ENCODE assay signal across 1 cellular context in the genomic region with DNA sequence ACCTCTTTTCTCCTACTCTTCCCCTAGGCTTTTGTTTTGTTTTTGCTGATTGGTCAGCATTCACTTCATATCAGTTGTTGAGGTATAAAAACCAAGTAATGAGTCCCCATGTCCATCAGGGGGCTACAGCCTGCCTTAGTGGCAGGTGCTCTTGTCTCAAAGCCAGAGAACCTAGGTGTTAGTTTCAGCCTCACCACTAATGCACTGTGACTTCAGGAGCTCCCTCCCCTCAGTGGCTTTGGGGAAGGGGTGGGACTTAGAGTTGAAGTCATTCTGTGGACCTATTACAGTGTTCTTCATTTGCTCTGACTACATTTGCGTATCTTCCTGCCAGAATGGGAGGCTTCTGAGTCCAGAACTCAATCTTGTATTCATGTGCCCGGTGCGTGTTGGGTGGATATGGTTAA.
TF ChIP-seq lines count a peak whose summit lies in the region.

No MANE protein-coding gene starts in this region.

TF ChIP-seq in SK-N-SH treated with all-trans-retinoic acid at 6 μM for 48 hours, 23 proteins besides CTCF, POLR2A, EP300 and RAD21 (continued from another document):
- TF ChIP-seq, protein P1, sequence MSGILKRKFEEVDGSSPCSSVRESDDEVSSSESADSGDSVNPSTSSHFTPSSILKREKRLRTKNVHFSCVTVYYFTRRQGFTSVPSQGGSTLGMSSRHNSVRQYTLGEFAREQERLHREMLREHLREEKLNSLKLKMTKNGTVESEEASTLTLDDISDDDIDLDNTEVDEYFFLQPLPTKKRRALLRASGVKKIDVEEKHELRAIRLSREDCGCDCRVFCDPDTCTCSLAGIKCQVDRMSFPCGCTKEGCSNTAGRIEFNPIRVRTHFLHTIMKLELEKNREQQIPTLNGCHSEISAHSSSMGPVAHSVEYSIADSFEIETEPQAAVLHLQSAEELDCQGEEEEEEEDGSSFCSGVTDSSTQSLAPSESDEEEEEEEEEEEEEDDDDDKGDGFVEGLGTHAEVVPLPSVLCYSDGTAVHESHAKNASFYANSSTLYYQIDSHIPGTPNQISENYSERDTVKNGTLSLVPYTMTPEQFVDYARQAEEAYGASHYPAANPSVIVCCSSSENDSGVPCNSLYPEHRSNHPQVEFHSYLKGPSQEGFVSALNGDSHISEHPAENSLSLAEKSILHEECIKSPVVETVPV (CRISPR knock-in tag; IDR thresholded peaks at IDR 0.05) = no peak
